Comparison of ENCODE assay signal across 2 cellular contexts in the genomic region with DNA sequence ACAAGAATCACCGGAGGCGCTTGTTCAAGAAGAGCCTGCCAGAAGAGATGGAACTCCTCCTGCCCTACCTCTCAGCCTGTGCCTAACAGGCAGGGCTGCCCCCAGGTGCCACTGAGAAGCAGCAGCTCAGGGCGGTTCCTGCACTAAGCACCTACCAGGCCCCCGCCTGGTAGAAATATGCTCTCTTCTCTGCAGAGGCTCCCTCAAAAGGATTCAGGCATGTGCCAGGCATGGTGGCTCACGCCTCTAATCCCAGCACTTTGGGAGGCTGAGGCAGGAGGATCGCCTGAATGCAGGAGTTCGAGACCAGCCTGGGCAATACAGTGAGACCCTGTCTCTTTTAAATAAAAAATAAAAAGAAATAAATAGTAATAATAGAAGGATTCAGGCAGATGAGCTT.
TF ChIP-seq lines count a peak whose summit lies in the region.

No MANE protein-coding gene starts in this region.

TF ChIP-seq in GM23338, 12 proteins besides CTCF, POLR2A, EP300 and RAD21 (continues in another document):
- TF ChIP-seq EZH2 (IDR thresholded peaks at IDR 0.05; ENCODE audit: low read depth, unreplicated experiment) (no peak), POLR2AphosphoS5 (IDR thresholded peaks at IDR 0.05; ENCODE audit: low read depth) (no peak), STAT1 (IDR thresholded peaks at IDR 0.05; ENCODE audit: unreplicated experiment) (no peak), NANOG (IDR thresholded peaks at IDR 0.05; ENCODE audit: borderline replicate concordance) (no peak), CREB1 (CRISPR knock-in tag; IDR thresholded peaks at IDR 0.05; ENCODE audit: low read depth) (no peak), ZNF331 (CRISPR knock-in tag; IDR thresholded peaks at IDR 0.05; ENCODE audit: low read depth) (no peak), JUNB (IDR thresholded peaks at IDR 0.05; ENCODE audit: unreplicated experiment) (no peak)
- TF ChIP-seq, protein P1, sequence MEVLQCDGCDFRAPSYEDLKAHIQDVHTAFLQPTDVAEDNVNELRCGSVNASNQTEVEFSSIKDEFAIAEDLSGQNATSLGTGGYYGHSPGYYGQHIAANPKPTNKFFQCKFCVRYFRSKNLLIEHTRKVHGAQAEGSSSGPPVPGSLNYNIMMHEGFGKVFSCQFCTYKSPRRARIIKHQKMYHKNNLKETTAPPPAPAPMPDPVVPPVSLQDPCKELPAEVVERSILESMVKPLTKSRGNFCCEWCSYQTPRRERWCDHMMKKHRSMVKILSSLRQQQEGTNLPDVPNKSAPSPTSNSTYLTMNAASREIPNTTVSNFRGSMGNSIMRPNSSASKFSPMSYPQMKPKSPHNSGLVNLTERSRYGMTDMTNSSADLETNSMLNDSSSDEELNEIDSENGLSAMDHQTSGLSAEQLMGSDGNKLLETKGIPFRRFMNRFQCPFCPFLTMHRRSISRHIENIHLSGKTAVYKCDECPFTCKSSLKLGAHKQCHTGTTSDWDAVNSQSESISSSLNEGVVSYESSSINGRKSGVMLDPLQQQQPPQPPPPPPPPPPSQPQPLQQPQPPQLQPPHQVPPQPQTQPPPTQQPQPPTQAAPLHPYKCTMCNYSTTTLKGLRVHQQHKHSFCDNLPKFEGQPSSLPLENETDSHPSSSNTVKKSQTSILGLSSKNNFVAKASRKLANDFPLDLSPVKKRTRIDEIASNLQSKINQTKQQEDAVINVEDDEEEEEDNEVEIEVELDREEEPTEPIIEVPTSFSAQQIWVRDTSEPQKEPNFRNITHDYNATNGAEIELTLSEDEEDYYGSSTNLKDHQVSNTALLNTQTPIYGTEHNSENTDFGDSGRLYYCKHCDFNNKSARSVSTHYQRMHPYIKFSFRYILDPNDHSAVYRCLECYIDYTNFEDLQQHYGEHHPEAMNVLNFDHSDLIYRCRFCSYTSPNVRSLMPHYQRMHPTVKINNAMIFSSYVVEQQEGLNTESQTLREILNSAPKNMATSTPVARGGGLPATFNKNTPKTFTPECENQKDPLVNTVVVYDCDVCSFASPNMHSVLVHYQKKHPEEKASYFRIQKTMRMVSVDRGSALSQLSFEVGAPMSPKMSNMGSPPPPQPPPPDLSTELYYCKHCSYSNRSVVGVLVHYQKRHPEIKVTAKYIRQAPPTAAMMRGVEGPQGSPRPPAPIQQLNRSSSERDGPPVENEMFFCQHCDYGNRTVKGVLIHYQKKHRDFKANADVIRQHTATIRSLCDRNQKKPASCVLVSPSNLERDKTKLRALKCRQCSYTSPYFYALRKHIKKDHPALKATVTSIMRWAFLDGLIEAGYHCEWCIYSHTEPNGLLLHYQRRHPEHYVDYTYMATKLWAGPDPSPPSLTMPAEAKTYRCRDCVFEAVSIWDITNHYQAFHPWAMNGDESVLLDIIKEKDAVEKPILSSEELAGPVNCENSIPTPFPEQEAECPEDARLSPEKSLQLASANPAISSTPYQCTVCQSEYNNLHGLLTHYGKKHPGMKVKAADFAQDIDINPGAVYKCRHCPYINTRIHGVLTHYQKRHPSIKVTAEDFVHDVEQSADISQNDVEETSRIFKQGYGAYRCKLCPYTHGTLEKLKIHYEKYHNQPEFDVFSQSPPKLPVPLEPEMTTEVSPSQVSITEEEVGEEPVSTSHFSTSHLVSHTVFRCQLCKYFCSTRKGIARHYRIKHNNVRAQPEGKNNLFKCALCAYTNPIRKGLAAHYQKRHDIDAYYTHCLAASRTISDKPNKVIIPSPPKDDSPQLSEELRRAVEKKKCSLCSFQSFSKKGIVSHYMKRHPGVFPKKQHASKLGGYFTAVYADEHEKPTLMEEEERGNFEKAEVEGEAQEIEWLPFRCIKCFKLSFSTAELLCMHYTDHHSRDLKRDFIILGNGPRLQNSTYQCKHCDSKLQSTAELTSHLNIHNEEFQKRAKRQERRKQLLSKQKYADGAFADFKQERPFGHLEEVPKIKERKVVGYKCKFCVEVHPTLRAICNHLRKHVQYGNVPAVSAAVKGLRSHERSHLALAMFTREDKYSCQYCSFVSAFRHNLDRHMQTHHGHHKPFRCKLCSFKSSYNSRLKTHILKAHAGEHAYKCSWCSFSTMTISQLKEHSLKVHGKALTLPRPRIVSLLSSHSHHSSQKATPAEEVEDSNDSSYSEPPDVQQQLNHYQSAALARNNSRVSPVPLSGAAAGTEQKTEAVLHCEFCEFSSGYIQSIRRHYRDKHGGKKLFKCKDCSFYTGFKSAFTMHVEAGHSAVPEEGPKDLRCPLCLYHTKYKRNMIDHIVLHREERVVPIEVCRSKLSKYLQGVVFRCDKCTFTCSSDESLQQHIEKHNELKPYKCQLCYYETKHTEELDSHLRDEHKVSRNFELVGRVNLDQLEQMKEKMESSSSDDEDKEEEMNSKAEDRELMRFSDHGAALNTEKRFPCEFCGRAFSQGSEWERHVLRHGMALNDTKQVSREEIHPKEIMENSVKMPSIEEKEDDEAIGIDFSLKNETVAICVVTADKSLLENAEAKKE (CRISPR knock-in tag; IDR thresholded peaks at IDR 0.05), result no peak
- TF ChIP-seq, protein P2, sequence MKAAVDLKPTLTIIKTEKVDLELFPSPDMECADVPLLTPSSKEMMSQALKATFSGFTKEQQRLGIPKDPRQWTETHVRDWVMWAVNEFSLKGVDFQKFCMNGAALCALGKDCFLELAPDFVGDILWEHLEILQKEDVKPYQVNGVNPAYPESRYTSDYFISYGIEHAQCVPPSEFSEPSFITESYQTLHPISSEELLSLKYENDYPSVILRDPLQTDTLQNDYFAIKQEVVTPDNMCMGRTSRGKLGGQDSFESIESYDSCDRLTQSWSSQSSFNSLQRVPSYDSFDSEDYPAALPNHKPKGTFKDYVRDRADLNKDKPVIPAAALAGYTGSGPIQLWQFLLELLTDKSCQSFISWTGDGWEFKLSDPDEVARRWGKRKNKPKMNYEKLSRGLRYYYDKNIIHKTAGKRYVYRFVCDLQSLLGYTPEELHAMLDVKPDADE (IDR thresholded peaks at IDR 0.05), result no peak
- TF ChIP-seq, protein P3, sequence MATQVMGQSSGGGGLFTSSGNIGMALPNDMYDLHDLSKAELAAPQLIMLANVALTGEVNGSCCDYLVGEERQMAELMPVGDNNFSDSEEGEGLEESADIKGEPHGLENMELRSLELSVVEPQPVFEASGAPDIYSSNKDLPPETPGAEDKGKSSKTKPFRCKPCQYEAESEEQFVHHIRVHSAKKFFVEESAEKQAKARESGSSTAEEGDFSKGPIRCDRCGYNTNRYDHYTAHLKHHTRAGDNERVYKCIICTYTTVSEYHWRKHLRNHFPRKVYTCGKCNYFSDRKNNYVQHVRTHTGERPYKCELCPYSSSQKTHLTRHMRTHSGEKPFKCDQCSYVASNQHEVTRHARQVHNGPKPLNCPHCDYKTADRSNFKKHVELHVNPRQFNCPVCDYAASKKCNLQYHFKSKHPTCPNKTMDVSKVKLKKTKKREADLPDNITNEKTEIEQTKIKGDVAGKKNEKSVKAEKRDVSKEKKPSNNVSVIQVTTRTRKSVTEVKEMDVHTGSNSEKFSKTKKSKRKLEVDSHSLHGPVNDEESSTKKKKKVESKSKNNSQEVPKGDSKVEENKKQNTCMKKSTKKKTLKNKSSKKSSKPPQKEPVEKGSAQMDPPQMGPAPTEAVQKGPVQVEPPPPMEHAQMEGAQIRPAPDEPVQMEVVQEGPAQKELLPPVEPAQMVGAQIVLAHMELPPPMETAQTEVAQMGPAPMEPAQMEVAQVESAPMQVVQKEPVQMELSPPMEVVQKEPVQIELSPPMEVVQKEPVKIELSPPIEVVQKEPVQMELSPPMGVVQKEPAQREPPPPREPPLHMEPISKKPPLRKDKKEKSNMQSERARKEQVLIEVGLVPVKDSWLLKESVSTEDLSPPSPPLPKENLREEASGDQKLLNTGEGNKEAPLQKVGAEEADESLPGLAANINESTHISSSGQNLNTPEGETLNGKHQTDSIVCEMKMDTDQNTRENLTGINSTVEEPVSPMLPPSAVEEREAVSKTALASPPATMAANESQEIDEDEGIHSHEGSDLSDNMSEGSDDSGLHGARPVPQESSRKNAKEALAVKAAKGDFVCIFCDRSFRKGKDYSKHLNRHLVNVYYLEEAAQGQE (IDR thresholded peaks at IDR 0.05; ENCODE audit: unreplicated experiment), result no peak

TF ChIP-seq in WTC11, 78 proteins besides CTCF, POLR2A, EP300 and RAD21:
- TF ChIP-seq GABPB1 (CRISPR knock-in tag; IDR thresholded peaks at IDR 0.05) (no peak), ZNF121 (CRISPR knock-in tag; IDR thresholded peaks at IDR 0.05) (peak; percentile 83; the same call in 1 of the 2 replicates), GTF2I (CRISPR knock-in tag; conservative IDR thresholded peaks at IDR 0.05) (0 out of 2 replicates have a peak, but pooled peaks have one; percentile 32)
TF ChIP-seq in WTC11: peak in this region for 2.
